ENCODE assay signal across 8 cellular contexts in genomic region chr2:127701651-127702394, GRCh38. TPM values are rescaled to one million over a fixed set of nuclear protein-coding genes. Genes with fewer than 3 reads are reported as not detected.
DNase-seq lines count a peak whose midpoint lies in the region; ATAC-seq and TF ChIP-seq lines count a peak whose summit lies in the region.

No MANE protein-coding gene starts in this region.

- H3K79me2 ChIP-seq in fibroblast of lung (ENCODE audit: control insufficient read depth, insufficient read depth, low read length) = peaks cover 9% of the 10 kb centered on the region

- H3K27ac Mint-ChIP-seq in natural killer cell = peak overlapping the region; percentile 97 to 98

- DNase-seq in DMS53 (lab: John Stamatoyannopoulos, UW) = peak; percentile 91
- peak; percentile 77 for DNase-seq in activated T-helper 1 cell treated with Interleukin-2 at 50 U/mL for 16 hours (ENCODE audit: low read depth)
- peak; percentile 67 to 77 for DNase-seq in fibroblast of lung (ENCODE audit: low read depth in 2 of 2)
- peak; percentile 78 for DNase-seq in natural killer cell
- DNase-seq in stimulated activated naive CD4-positive, alpha-beta T cell treated with Interleukin-2 at 50 U/mL for 16 hours (lab: John Stamatoyannopoulos, UW) = peak; percentile 79

- H3K4me3 ChIP-seq in HUES64 (ENCODE audit: low read length) (peak overlapping the region; percentile 82), fibroblast of lung (replicated peaks in 1 of 4; ENCODE audit: control extremely low read depth in 1 of 4, insufficient read depth in 1 of 4, low read depth in 3 of 4, low read length in 4 of 4) (peak overlapping the region; percentile 59 to 78 (median 72))

- H3K27ac ChIP-seq in HUES64 (ENCODE audit: low read depth, low read length) = peak overlapping the region; percentile 95
- peak overlapping the region; percentile 72 for H3K27ac ChIP-seq in fibroblast of lung (ENCODE audit: insufficient read depth, low read length)

- H4K20me1 ChIP-seq in fibroblast of lung (ENCODE audit: control insufficient read depth, extremely low read depth, insufficient read depth, low read length) = no peaks in the 10 kb centered on the region

- ATAC-seq in GM21526 (IDR thresholded peaks at IDR 0.05; ENCODE audit: low FRiP score, unreplicated experiment) (peak; percentile 50), natural killer cell (peak; percentile 77 to 90 (median 81))

- H2AFZ ChIP-seq in fibroblast of lung (ENCODE audit: low read length) = peak overlapping the region; percentile 41

- H3K36me3 ChIP-seq in HUES64 (ENCODE audit: insufficient read depth, low read length) = peaks cover 25% of the 10 kb centered on the region
- no peaks in the 10 kb centered on the region for H3K36me3 ChIP-seq in fibroblast of lung (ENCODE audit: control insufficient read depth, insufficient read depth, low read length)

- WGBS in HUES64 = 1% methylated on average over 108 of the region's 108 CpGs

- H3K4me1 ChIP-seq in HUES64 (ENCODE audit: insufficient read depth, low read length) (peaks cover 16% of the 10 kb centered on the region), fibroblast of lung (ENCODE audit: control insufficient read depth, extremely low read depth, insufficient read depth, low read length) (peaks cover 5% of the 10 kb centered on the region)

- H3K4me3 Mint-ChIP-seq in natural killer cell = peak overlapping the region; percentile 93

- H3K27me3 Mint-ChIP-seq in natural killer cell (ENCODE audit: low read depth in 2 of 2) = no peaks in the 10 kb centered on the region

- peak overlapping the region; percentile 98 for H3K4me2 ChIP-seq in fibroblast of lung (ENCODE audit: extremely low read depth, insufficient read depth, low read length)

- H3K4me1 Mint-ChIP-seq in natural killer cell = peaks cover 35 to 38% of the 10 kb centered on the region in 2 donors

- H3K9me3 Mint-ChIP-seq in natural killer cell = no peaks in the 10 kb centered on the region

- H3K9me3 ChIP-seq in HUES64 (ENCODE audit: insufficient read depth, low read depth, low read length) = no peaks in the 10 kb centered on the region
- H3K9me3 ChIP-seq in fibroblast of lung (ENCODE audit: control insufficient read depth, insufficient read depth, low read depth, low read length) = no peaks in the 10 kb centered on the region

- H3K36me3 Mint-ChIP-seq in natural killer cell = no peaks in the 10 kb centered on the region

- TF ChIP-seq CTCF in fibroblast of lung (conservative IDR thresholded peaks at IDR 0.05 in 1 of 2, IDR thresholded peaks at IDR 0.05 in 1 of 2; ENCODE audit: low read depth in 1 of 2, low read length in 2 of 2) (peak in 1 of 2 donors; percentile 24), natural killer cell (IDR thresholded peaks at IDR 0.05) (no peak)

- H3K9ac ChIP-seq in HUES64 (ENCODE audit: low read depth, low read length) (peak overlapping the region; percentile 99), fibroblast of lung (ENCODE audit: insufficient read depth, low read length) (peak overlapping the region; percentile 93)

- H3K27me3 ChIP-seq in HUES64 (ENCODE audit: insufficient read depth, low read length) = no peaks in the 10 kb centered on the region
- no peaks in the 10 kb centered on the region for H3K27me3 ChIP-seq in fibroblast of lung (ENCODE audit: control insufficient read depth, insufficient read depth, low read length)

- intact Hi-C loops in natural killer cell (cut with micrococcal nuclease) = loop anchor here (1.0 to 5.0 kb wide), 6 partner anchors 110 to 390 kb away; partner anchors contain the start of genes IWS1, MAP3K2, POLR2D and SAP130

TF ChIP-seq in PFSK-1, 5 proteins besides CTCF, POLR2A, EP300 and RAD21:
- TF ChIP-seq TAF1 (IDR thresholded peaks at IDR 0.05; ENCODE audit: borderline replicate concordance, insufficient read depth, low read length) (0 out of 2 replicates have a peak, but pooled peaks have one; percentile 33), FOXP2 (optimal IDR thresholded peaks at IDR 0.05; ENCODE audit: borderline replicate concordance, extremely low read depth, extremely low read length, insufficient read depth) (peak; percentile 71), SIN3A (IDR thresholded peaks at IDR 0.05; ENCODE audit: borderline replicate concordance, insufficient read depth, low read length) (no peak)
TF ChIP-seq in PFSK-1: peak in this region for 2.

RNA-seq across cellular contexts. Expression of gene SFT2D3, which starts 0.5 kb away (rescaled TPM):
- polyA plus RNA-seq in HUES64 (2013, experiment 1 of 2) = 8.6 TPM
- polyA plus RNA-seq in HUES64 (2013, experiment 2 of 2) = 10.7 TPM
- not detected for polyA plus RNA-seq in PFSK-1 (2012; ENCODE audit: insufficient read length, low read depth)
- 4.1 and 5.1 TPM in 2 replicates for total RNA-seq in fibroblast of lung
- polyA plus RNA-seq in fibroblast of lung = 3.6 and 5.5 TPM in 2 replicates
- not detected in 2 replicates for polyA plus RNA-seq in fibroblast of lung (2012)
- 0.74 and 0.75 TPM in 2 replicates for polyA minus RNA-seq in fibroblast of lung (ENCODE audit: low replicate concordance)
- total RNA-seq in natural killer cell = 1 to 10 TPM; 5.5 to 6.6 (median 6.4) TPM

RNA-seq across cellular contexts. Expression of gene LIMS2, which starts 26.5 kb away (rescaled TPM):
- polyA plus RNA-seq in HUES64 (2013, experiment 1 of 2) = 3.1 TPM
- 2.0 TPM for polyA plus RNA-seq in HUES64 (2013, experiment 2 of 2)
- polyA plus RNA-seq in PFSK-1 (2012; ENCODE audit: insufficient read length, low read depth) = not detected
- 0.51 and 1.8 TPM in 2 replicates for total RNA-seq in fibroblast of lung
- polyA plus RNA-seq in fibroblast of lung = 3.0 and 17.3 TPM in 2 replicates
- 9.7 and 42.5 TPM in 2 replicates for polyA plus RNA-seq in fibroblast of lung (2012)
- polyA minus RNA-seq in fibroblast of lung (ENCODE audit: low replicate concordance) = 29.9 and 125 TPM in 2 replicates
- total RNA-seq in natural killer cell = under 1 TPM in 2 of 3 donors, not detected in 1; 0.15 to 0.16 TPM

RNA-seq across cellular contexts. Expression of gene GPR17, which starts 55.9 kb away (rescaled TPM):
- polyA plus RNA-seq in HUES64 (2013, experiment 1 of 2) = 0.10 TPM
- polyA plus RNA-seq in HUES64 (2013, experiment 2 of 2) = 0.32 TPM
- not detected for polyA plus RNA-seq in PFSK-1 (2012; ENCODE audit: insufficient read length, low read depth)
- total RNA-seq in fibroblast of lung (not detected in 2 replicates), natural killer cell (not detected)
- not detected in 2 replicates for polyA plus RNA-seq in fibroblast of lung
- polyA plus RNA-seq in fibroblast of lung (2012) = 0.15 TPM in 1 of 2 replicates, not detected in the other
- polyA minus RNA-seq in fibroblast of lung (ENCODE audit: low replicate concordance) = not detected in 2 replicates

Comparison
In these comparisons a context has a peak if more than half of its experiments do, and no peak if none do; other contexts are left out.
1. Peak in every context shown above with its lines: DNase-seq, ATAC-seq, H3K4me3 ChIP-seq and H3K27ac ChIP-seq.